Comparison of ENCODE assay signal across 16 cellular contexts in genomic region chr11:132898676-132899075, GRCh38.
DNase-seq lines count a peak whose midpoint lies in the region; ATAC-seq and TF ChIP-seq lines count a peak whose summit lies in the region.
"Had no signal": no experiment of that assay in that cellular context is flagged by ENCODE, and none has a peak within 500 bp of the region (broad histone marks: within the 10 kb centered on the region; RNA-seq: fewer than 3 reads in every experiment).

No MANE protein-coding gene starts in this region.

- no peak overlapping the region for H2AFZ ChIP-seq in osteoblast (ENCODE audit: low read length)

- H3K27ac ChIP-seq in brain microvascular endothelial cell (no peak overlapping the region), osteoblast (ENCODE audit: low read depth, low read length) (peak overlapping the region; percentile 12)
- H3K27ac ChIP-seq: 22Rv1 had no signal

- H3K4me3 ChIP-seq in brain microvascular endothelial cell (ENCODE audit: low read depth, low read length) = no peak overlapping the region
- H3K4me3 ChIP-seq in osteoblast (ENCODE audit: insufficient read depth, low read length) = no peak overlapping the region

- DNase-seq in COLO829 (ENCODE audit: low spot score) (peak; percentile 54), M059J (ENCODE audit: low read depth) (peak; percentile 45), brain microvascular endothelial cell (peak; percentile 20), osteoblast (ENCODE audit: insufficient read length, low spot score, missing footprints) (no peak), middle frontal gyrus (ENCODE audit: extremely low spot score, low spot score) (no peak), MV-4-11 (lab: John Stamatoyannopoulos, UW) (no peak)
- DNase-seq: Calu3; CD8-positive, alpha-beta T cell; DMS 273 treated with DMSO at 0.1 percent for 48 hours; DMS79; GDM1; GOT3; H9; KG1 had no signal

- TF ChIP-seq CTCF in brain microvascular endothelial cell (IDR thresholded peaks at IDR 0.05; ENCODE audit: low read depth, low read length, missing control alignments) (no peak), osteoblast (IDR thresholded peaks at IDR 0.05; ENCODE audit: extremely low read depth, low read depth, low read length) (no peak)

- in situ Hi-C loops in brain microvascular endothelial cell (cut with HindIII; ENCODE audit: low pct_ligation_motif_present, low sequenced_read_pairs) = no loop called here

- H3K9me3 ChIP-seq in osteoblast (ENCODE audit: low read depth, low read length) = no peaks in the 10 kb centered on the region

- no peaks in the 10 kb centered on the region for H3K79me2 ChIP-seq in osteoblast (ENCODE audit: insufficient read depth, low read length)

- H3K36me3 ChIP-seq in brain microvascular endothelial cell (replicated peaks) (no peaks in the 10 kb centered on the region), osteoblast (ENCODE audit: insufficient read depth, low read length) (no peaks in the 10 kb centered on the region)

- no peaks in the 10 kb centered on the region for H4K20me1 ChIP-seq in osteoblast (ENCODE audit: insufficient read depth, low read length)

- no peak for ATAC-seq in HG02763 (IDR thresholded peaks at IDR 0.05; ENCODE audit: unreplicated experiment)
- ATAC-seq: CD8-positive, alpha-beta T cell had no signal

- H3K4me1 ChIP-seq in osteoblast (ENCODE audit: insufficient read depth, low read length) = peaks cover 14% of the 10 kb centered on the region

- H3K27me3 ChIP-seq in brain microvascular endothelial cell (replicated peaks) (no peaks in the 10 kb centered on the region), osteoblast (ENCODE audit: insufficient read depth, low read length) (no peaks in the 10 kb centered on the region)

- H3K4me2 ChIP-seq in osteoblast (ENCODE audit: insufficient read depth, low read length) = no peak overlapping the region

Comparison
In these comparisons a context has a peak if more than half of its experiments do, and no peak if none do; other contexts are left out.
1. DNase-seq: peak in COLO829 (single experiment), M059J (single experiment) and brain microvascular endothelial cell (single experiment); none in osteoblast (single experiment), middle frontal gyrus (single experiment) and MV-4-11 (single experiment).